20 cellular contexts compared by ENCODE assay signal in genomic region chr2:20475567-20475952, GRCh38.
"Had no signal": no experiment of that assay in that cellular context is flagged by ENCODE, and none has a peak within 500 bp of the region (broad histone marks: within the 10 kb centered on the region; RNA-seq: fewer than 3 reads in every experiment).

No MANE protein-coding gene starts in this region.

- H3K27ac Mint-ChIP-seq: activated CD4-positive, alpha-beta memory T cell treated with anti-CD3 and anti-CD28 coated beads for 36 hours; activated naive CD8-positive, alpha-beta T cell treated with anti-CD3 and anti-CD28 coated beads, Interleukin-2, amount 50 U/mL, for 24 hours; activated T-cell treated with anti-CD3 and anti-CD28 coated beads, Interleukin-2, amount 50 U/mL, for 72 hours; memory B cell; nephron; T-helper 17 cell had no signal

- ATAC-seq: activated naive CD8-positive, alpha-beta T cell treated with anti-CD3 and anti-CD28 coated beads, Interleukin-2, amount 50 U/mL, for 24 hours; activated T-cell treated with anti-CD3 and anti-CD28 coated beads, Interleukin-2, amount 50 U/mL, for 72 hours; pancreas; T-helper 17 cell had no signal

- H3K36me3 ChIP-seq: pancreas, sigmoid colon, thyroid gland had no signal

- H3K36me3 Mint-ChIP-seq: activated CD4-positive, alpha-beta memory T cell treated with anti-CD3 and anti-CD28 coated beads for 36 hours; memory B cell had no signal

- DNase-seq: activated CD4-positive, alpha-beta memory T cell treated with anti-CD3 and anti-CD28 coated beads for 36 hours; activated CD4-positive, alpha-beta T cell treated with anti-CD3 and anti-CD28 coated beads for 48 hours; activated gamma-delta T cell; activated naive CD4-positive, alpha-beta T cell treated with anti-CD3 and anti-CD28 coated beads, Interleukin-2, amount 50 U/mL, for 16 hours; activated naive CD8-positive, alpha-beta T cell treated with anti-CD3 and anti-CD28 coated beads, Interleukin-2, amount 50 U/mL, for 24 hours; activated T-cell treated with anti-CD3 and anti-CD28 coated beads, Interleukin-2, amount 50 U/mL, for 72 hours; caudate nucleus; dermis blood vessel endothelial cell; effector CD8-positive, alpha-beta T cell; foreskin melanocyte; pancreas; stimulated activated CD4-positive, alpha-beta T cell treated with anti-CD3 and anti-CD28 coated beads, Interleukin-4, amount 100 ng/mL, for 1 hour; stimulated activated naive CD4-positive, alpha-beta T cell treated with Interleukin-2 at 50 U/mL for 16 hours; SW 1271; T-helper 17 cell; thyroid gland had no signal

- H3K4me1 ChIP-seq: pancreas had no signal

- H3K27ac ChIP-seq: pancreas, sigmoid colon, SK-N-MC, thyroid gland had no signal

- H3K9me3 ChIP-seq: pancreas, sigmoid colon, thyroid gland had no signal

- H3K27me3 ChIP-seq: pancreas, sigmoid colon, thyroid gland had no signal

- FAIRE-seq: pancreas had no signal

- H3K4me3 Mint-ChIP-seq: activated CD4-positive, alpha-beta memory T cell treated with anti-CD3 and anti-CD28 coated beads for 36 hours; activated naive CD8-positive, alpha-beta T cell treated with anti-CD3 and anti-CD28 coated beads, Interleukin-2, amount 50 U/mL, for 24 hours; activated T-cell treated with anti-CD3 and anti-CD28 coated beads, Interleukin-2, amount 50 U/mL, for 72 hours; memory B cell; nephron; T-helper 17 cell had no signal

- H3K4me3 ChIP-seq: pancreas, sigmoid colon, SK-N-MC, thyroid gland had no signal

- H3K4me1 Mint-ChIP-seq: activated naive CD8-positive, alpha-beta T cell treated with anti-CD3 and anti-CD28 coated beads, Interleukin-2, amount 50 U/mL, for 24 hours; T-helper 17 cell had no signal

- H3K9me3 Mint-ChIP-seq: memory B cell had no signal
